Comparison of ENCODE assay signal across 16 cellular contexts in the genomic region with DNA sequence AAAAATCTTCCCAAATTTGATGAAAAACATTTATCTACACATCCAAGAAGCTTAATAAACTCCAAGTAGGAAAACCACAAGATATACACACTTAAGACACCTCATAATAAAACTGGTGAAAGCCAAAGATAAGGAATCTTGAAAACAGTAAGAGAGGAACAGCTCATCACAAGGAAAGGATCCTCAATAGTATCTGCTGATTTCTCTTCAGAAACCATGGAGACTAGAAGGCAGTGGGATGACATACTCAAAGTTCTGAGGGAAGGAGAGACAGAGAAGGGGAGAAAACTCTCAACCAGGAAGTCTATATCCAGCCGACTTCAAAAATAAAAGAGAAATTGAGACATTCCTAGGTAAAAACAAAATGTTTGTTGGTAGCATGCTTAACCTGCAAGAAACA. TPM values are rescaled to one million over a fixed set of nuclear protein-coding genes. Genes with fewer than 3 reads are reported as not detected.
DNase-seq lines count a peak whose midpoint lies in the region; ATAC-seq and TF ChIP-seq lines count a peak whose summit lies in the region.
"Had no signal": no experiment of that assay in that cellular context is flagged by ENCODE, and none has a peak within 500 bp of the region (broad histone marks: within the 10 kb centered on the region; RNA-seq: fewer than 3 reads in every experiment).

No MANE protein-coding gene starts in this region.

- H3K9me3 Mint-ChIP-seq in Caco-2 (ENCODE audit: unreplicated experiment): peaks cover 10% of the 10 kb centered on the region
- H3K9me3 Mint-ChIP-seq in WTC11: peaks cover 5% of the 10 kb centered on the region
- no peaks in the 10 kb centered on the region for H3K9me3 Mint-ChIP-seq in CD4-positive, alpha-beta memory T cell
- H3K9me3 Mint-ChIP-seq: CD8-positive, alpha-beta T cell had no signal

- H3K27me3 Mint-ChIP-seq in Caco-2 (ENCODE audit: insufficient read depth, unreplicated experiment) (no peaks in the 10 kb centered on the region), WTC11 (ENCODE audit: low read depth) (no peaks in the 10 kb centered on the region)
- no peaks in the 10 kb centered on the region for H3K27me3 Mint-ChIP-seq in CD4-positive, alpha-beta memory T cell

- H3K9me3 ChIP-seq in Caco-2 (no peaks in the 10 kb centered on the region), HEK293 (ENCODE audit: control insufficient read depth, insufficient read depth, low read depth, low read length) (no peaks in the 10 kb centered on the region)
- H3K9me3 ChIP-seq in CD4-positive, alpha-beta memory T cell (ENCODE audit: control insufficient read depth in 1 of 2, low read length in 2 of 2): no peaks in the 10 kb centered on the region
- H3K9me3 ChIP-seq: HAP-1 had no signal

- intact Hi-C loops in Caco-2 (cut with micrococcal nuclease; ENCODE audit: unreplicated experiment): no loop called here
- intact Hi-C loops in CD4-positive, alpha-beta memory T cell (cut with micrococcal nuclease): no loop called here

- H3K4me1 Mint-ChIP-seq in Caco-2 (ENCODE audit: low read depth, unreplicated experiment): peaks cover 11% of the 10 kb centered on the region
- H3K4me1 Mint-ChIP-seq in WTC11: 0 out of 2 replicates have a peak, but pooled peaks cover 3% of the 10 kb centered on the region
- H3K4me1 Mint-ChIP-seq in CD4-positive, alpha-beta memory T cell: peaks cover 4 to 19% (median 9%) of the 10 kb centered on the region in 4 donors

- H3K4me3 Mint-ChIP-seq in Caco-2 (ENCODE audit: unreplicated experiment) (no peak overlapping the region), WTC11 (no peak overlapping the region)
- H3K4me3 Mint-ChIP-seq in CD4-positive, alpha-beta memory T cell: no peak overlapping the region
- H3K4me3 Mint-ChIP-seq: CD8-positive, alpha-beta T cell had no signal

- peaks cover 29% of the 10 kb centered on the region for H3K36me3 Mint-ChIP-seq in Caco-2 (ENCODE audit: insufficient read depth, unreplicated experiment)
- H3K36me3 Mint-ChIP-seq in WTC11: 0 out of 2 replicates have a peak, but pooled peaks cover 6% of the 10 kb centered on the region
- peaks cover 26 to 30% of the 10 kb centered on the region in 2 donors for H3K36me3 Mint-ChIP-seq in CD4-positive, alpha-beta memory T cell

- POLR2A ChIA-PET in Caco-2 (lab: Charles Lee): no interaction called here
- POLR2A ChIA-PET in HEK293 (lab: Yijun Ruan, JAX): no interaction called here
- POLR2A ChIA-PET in WTC11 (lab: Charles Lee): no interaction called here
- POLR2A ChIA-PET in CD4-positive, alpha-beta memory T cell (lab: Charles Lee; ENCODE audit: partially characterized antibody): no interaction called here

- no TSS peak for BruUV-seq in Caco-2 (replicated peaks; lab: Mats Ljungman, UMichigan)

- no peak for DNase-seq in Caco-2
- no peak for DNase-seq in WTC11 (ENCODE audit: low spot score)
- peak; percentile 48 for DNase-seq in fibroblast of villous mesenchyme (ENCODE audit: low read depth)
- DNase-seq in NOMO-1 treated with DMSO at 0.1 percent for 48 hours (lab: John Stamatoyannopoulos, UW; ENCODE audit: unreplicated experiment): no peak
- DNase-seq in CD4-positive, alpha-beta memory T cell: no peak
- DNase-seq: C1 segment of cervical spinal cord; CD8-positive, alpha-beta T cell; DMS 273 treated with DMSO at 0.1 percent for 48 hours; DMS79; EL; GDM1; GOT3 had no signal

- no peaks in the 10 kb centered on the region for H3K4me1 ChIP-seq in Caco-2
- peaks cover 10% of the 10 kb centered on the region; the same call in 1 of the 2 replicates for H3K4me1 ChIP-seq in HEK293 (ENCODE audit: control insufficient read depth, insufficient read depth, low read length)
- H3K4me1 ChIP-seq in CD4-positive, alpha-beta memory T cell (ENCODE audit: insufficient read depth, low read length): no peaks in the 10 kb centered on the region
- H3K4me1 ChIP-seq: HAP-1 had no signal

- ATAC-seq in WTC11: no peak
- ATAC-seq in GM19023 (IDR thresholded peaks at IDR 0.05; ENCODE audit: unreplicated experiment): no peak
- ATAC-seq: CD8-positive, alpha-beta T cell; GM12878 had no signal

- TF ChIP-seq CTCF in Caco-2 (IDR thresholded peaks at IDR 0.05; ENCODE audit: insufficient read depth in 1 of 2, low read depth in 1 of 2, low read length in 1 of 2, severe bottlenecking in 1 of 2, unreplicated experiment in 1 of 2) (no peak), HEK293 (tag by site-specific recombination; IDR thresholded peaks at IDR 0.05) (no peak), WTC11 (IDR thresholded peaks at IDR 0.05) (no peak), fibroblast of villous mesenchyme (IDR thresholded peaks at IDR 0.05; ENCODE audit: insufficient read depth, low read depth, low read length) (no peak)

- no peak overlapping the region for H3K27ac ChIP-seq in HEK293 (ENCODE audit: extremely low read depth, low read depth, low read length)
- H3K27ac ChIP-seq in CD4-positive, alpha-beta memory T cell (ENCODE audit: low read depth, low read length): no peak overlapping the region

- CTCF ChIA-PET in Caco-2 (lab: Charles Lee) (no interaction called here), HEK293 (lab: Yijun Ruan, JAX) (interaction anchor here (0.6 kb wide), 1 partner anchor 10 kb away, joined by 3 read pairs; no protein-coding TSS in a partner anchor), WTC11 (lab: Charles Lee) (no interaction called here)
- CTCF ChIA-PET in CD4-positive, alpha-beta memory T cell (lab: Charles Lee; ENCODE audit: partially characterized antibody): no interaction called here

- H3K27me3 ChIP-seq in Caco-2 (replicated peaks; ENCODE audit: control insufficient read depth, insufficient read depth, low read length): no peaks in the 10 kb centered on the region
- H3K27me3 ChIP-seq in CD4-positive, alpha-beta memory T cell (ENCODE audit: insufficient read depth, low read length): no peaks in the 10 kb centered on the region

- no peaks in the 10 kb centered on the region; the same call in 1 of the 2 replicates for H3K36me3 ChIP-seq in Caco-2 (ENCODE audit: control insufficient read depth, insufficient read depth, low read length)
- no peaks in the 10 kb centered on the region for H3K36me3 ChIP-seq in HEK293 (ENCODE audit: control insufficient read depth in 2 of 2, insufficient read depth in 1 of 2, low read length in 2 of 2)
- peaks cover 6% of the 10 kb centered on the region for H3K36me3 ChIP-seq in CD4-positive, alpha-beta memory T cell (ENCODE audit: insufficient read depth, low read length)
- H3K36me3 ChIP-seq: HAP-1 had no signal

- H3K4me3 ChIP-seq in Caco-2 (ENCODE audit: low read depth, low read length) (no peak overlapping the region), HEK293 (ENCODE audit: low read depth, low read length) (no peak overlapping the region), fibroblast of villous mesenchyme (ENCODE audit: low read depth, low read length) (no peak overlapping the region)
- H3K4me3 ChIP-seq in CD4-positive, alpha-beta memory T cell (ENCODE audit: low read length in 2 of 2): no peak overlapping the region
- H3K4me3 ChIP-seq: GM12878, HAP-1 had no signal

- H3K27ac Mint-ChIP-seq in Caco-2 (ENCODE audit: unreplicated experiment): peak overlapping the region; percentile 24
- no peak overlapping the region for H3K27ac Mint-ChIP-seq in WTC11
- H3K27ac Mint-ChIP-seq in CD4-positive, alpha-beta memory T cell: no peak overlapping the region
- H3K27ac Mint-ChIP-seq: CD8-positive, alpha-beta T cell had no signal

TF ChIP-seq in HEK293, 187 proteins besides CTCF, POLR2A, EP300 and RAD21 (continues in another document):
- TF ChIP-seq, protein P1, sequence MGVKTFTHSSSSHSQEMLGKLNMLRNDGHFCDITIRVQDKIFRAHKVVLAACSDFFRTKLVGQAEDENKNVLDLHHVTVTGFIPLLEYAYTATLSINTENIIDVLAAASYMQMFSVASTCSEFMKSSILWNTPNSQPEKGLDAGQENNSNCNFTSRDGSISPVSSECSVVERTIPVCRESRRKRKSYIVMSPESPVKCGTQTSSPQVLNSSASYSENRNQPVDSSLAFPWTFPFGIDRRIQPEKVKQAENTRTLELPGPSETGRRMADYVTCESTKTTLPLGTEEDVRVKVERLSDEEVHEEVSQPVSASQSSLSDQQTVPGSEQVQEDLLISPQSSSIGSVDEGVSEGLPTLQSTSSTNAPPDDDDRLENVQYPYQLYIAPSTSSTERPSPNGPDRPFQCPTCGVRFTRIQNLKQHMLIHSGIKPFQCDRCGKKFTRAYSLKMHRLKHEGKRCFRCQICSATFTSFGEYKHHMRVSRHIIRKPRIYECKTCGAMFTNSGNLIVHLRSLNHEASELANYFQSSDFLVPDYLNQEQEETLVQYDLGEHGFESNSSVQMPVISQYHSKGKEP (tag by site-specific recombination; IDR thresholded peaks at IDR 0.05): no peak

TF ChIP-seq in WTC11, 78 proteins besides CTCF, POLR2A, EP300 and RAD21 (continues in another document):
- peak; percentile 72; the same call in 1 of the 2 replicates for TF ChIP-seq ZNF317 (CRISPR knock-in tag; IDR thresholded peaks at IDR 0.05; ENCODE audit: borderline replicate concordance, low read depth)
- TF ChIP-seq, protein P2, sequence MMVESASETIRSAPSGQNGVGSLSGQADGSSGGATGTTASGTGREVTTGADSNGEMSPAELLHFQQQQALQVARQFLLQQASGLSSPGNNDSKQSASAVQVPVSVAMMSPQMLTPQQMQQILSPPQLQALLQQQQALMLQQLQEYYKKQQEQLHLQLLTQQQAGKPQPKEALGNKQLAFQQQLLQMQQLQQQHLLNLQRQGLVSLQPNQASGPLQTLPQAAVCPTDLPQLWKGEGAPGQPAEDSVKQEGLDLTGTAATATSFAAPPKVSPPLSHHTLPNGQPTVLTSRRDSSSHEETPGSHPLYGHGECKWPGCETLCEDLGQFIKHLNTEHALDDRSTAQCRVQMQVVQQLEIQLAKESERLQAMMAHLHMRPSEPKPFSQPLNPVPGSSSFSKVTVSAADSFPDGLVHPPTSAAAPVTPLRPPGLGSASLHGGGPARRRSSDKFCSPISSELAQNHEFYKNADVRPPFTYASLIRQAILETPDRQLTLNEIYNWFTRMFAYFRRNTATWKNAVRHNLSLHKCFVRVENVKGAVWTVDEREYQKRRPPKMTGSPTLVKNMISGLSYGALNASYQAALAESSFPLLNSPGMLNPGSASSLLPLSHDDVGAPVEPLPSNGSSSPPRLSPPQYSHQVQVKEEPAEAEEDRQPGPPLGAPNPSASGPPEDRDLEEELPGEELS (CRISPR knock-in tag; IDR thresholded peaks at IDR 0.05): no peak
- TF ChIP-seq GABPB1 (CRISPR knock-in tag; IDR thresholded peaks at IDR 0.05): no peak
- no peak for TF ChIP-seq TP53 (CRISPR knock-in tag; IDR thresholded peaks at IDR 0.05)

RNA-seq across cellular contexts. Expression of a gene that starts 45.7 kb away (rescaled TPM):
- 23.8 and 24.4 TPM in 2 replicates for total RNA-seq in Caco-2 (2022)
- 9.6 to 10.1 TPM (median 9.8 TPM) in 3 replicates for total RNA-seq in WTC11 (2021)
- 6.1 and 7.8 TPM in 2 replicates for total RNA-seq in fibroblast of villous mesenchyme
- 10 to 100 TPM; 11.8 to 13.0 TPM for total RNA-seq in CD4-positive, alpha-beta memory T cell
- 1 to 10 TPM; 6.6 to 6.8 TPM for polyA plus RNA-seq in CD4-positive, alpha-beta memory T cell

RNA-seq across cellular contexts. Expression of a gene that starts 47.0 kb away (rescaled TPM):
- total RNA-seq in Caco-2 (2022) (198 and 201 TPM in 2 replicates), WTC11 (2021) (185 to 198 TPM (median 191 TPM) in 3 replicates), fibroblast of villous mesenchyme (57.9 and 58.9 TPM in 2 replicates)
- total RNA-seq in CD4-positive, alpha-beta memory T cell: 100 to 1,000 TPM; 152 TPM
- 100 to 1,000 TPM; 117 to 141 TPM for polyA plus RNA-seq in CD4-positive, alpha-beta memory T cell
